In the genomic region with DNA sequence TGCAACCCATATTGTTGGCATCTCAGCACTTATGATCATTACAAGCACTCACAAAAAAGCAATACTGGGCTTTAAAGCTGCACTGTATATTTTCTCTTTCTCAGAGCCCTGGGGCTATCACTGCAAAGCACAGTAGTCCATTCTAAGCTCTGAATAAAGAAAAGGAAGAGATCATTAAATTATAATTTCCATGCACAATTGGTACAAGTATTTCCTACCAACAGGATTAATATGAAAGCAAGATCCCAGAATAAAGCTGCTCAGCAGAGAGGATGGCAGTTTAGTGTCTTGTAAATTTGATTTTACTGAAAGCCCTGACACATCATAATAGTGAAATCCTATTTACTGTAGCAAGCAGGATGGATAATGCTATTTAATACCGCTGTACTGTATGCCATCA, we compare ENCODE assay signal across 21 cellular contexts.
A peak's percentile ranks its signal among the peaks of the same experiment; 100 is the strongest.
DNase-seq lines count a peak whose midpoint lies in the region; ATAC-seq and TF ChIP-seq lines count a peak whose summit lies in the region.
"Had no signal": no experiment of that assay in that cellular context is flagged by ENCODE, and none has a peak within 500 bp of the region (broad histone marks: within the 10 kb centered on the region; RNA-seq: fewer than 3 reads in every experiment).

No MANE protein-coding gene starts in this region.

- no peaks in the 10 kb centered on the region for H3F3A ChIP-seq in SK-N-SH (replicated peaks; ENCODE audit: insufficient read depth)

- no peak for TF ChIP-seq CTCF in SK-N-SH (IDR thresholded peaks at IDR 0.05)

- no peaks in the 10 kb centered on the region for H4K20me1 ChIP-seq in SK-N-SH (ENCODE audit: insufficient read depth)

- CTCF ChIA-PET in SK-N-SH (lab: Yijun Ruan, JAX) = interaction anchor here (0.6 to 1.4 kb wide), 2 partner anchors 219 to 296 kb away, joined by 3 to 5 read pairs; no protein-coding TSS in a partner anchor

- H2AK5ac ChIP-seq in mesenchymal stem cell (ENCODE audit: low read length, severe bottlenecking) = no peak overlapping the region

- H3K27me3 ChIP-seq in SK-N-SH (ENCODE audit: insufficient read depth) = no peaks in the 10 kb centered on the region
- no peaks in the 10 kb centered on the region for H3K27me3 ChIP-seq in mesenchymal stem cell (ENCODE audit: control insufficient read depth in 1 of 2, insufficient read depth in 1 of 2, low read length in 2 of 2)
- H3K27me3 ChIP-seq: SJCRH30 had no signal

- WGBS in SK-N-SH (ENCODE audit: low lambda C conversion rate) = 68% methylated on average over 1 of the region's 1 CpG
- WGBS in mesenchymal stem cell = 96% methylated on average over 1 of the region's 1 CpG

- peaks cover 11% of the 10 kb centered on the region; the same call in 1 of the 2 replicates for H3K79me2 ChIP-seq in SK-N-SH (ENCODE audit: insufficient read depth)

- no peak overlapping the region for H2BK120ac ChIP-seq in mesenchymal stem cell (ENCODE audit: low read depth, low read length)

- ATAC-seq in SK-N-SH treated with all-trans-retinoic acid at 6 μM for 48 hours (peak; percentile 44; the same call in 1 of the 3 replicates), GM21515 (IDR thresholded peaks at IDR 0.05; ENCODE audit: unreplicated experiment) (no peak)
- ATAC-seq: HepG2, Panc1, T-cell had no signal

- H2AFZ ChIP-seq in SK-N-SH (ENCODE audit: low read depth) (no peak overlapping the region), mesenchymal stem cell (ENCODE audit: low read depth, low read length) (no peak overlapping the region)

- no peak overlapping the region for H4K91ac ChIP-seq in mesenchymal stem cell (ENCODE audit: low read length)

- H3K4ac ChIP-seq in mesenchymal stem cell (ENCODE audit: low read depth in 1 of 2, low read length in 2 of 2) = no peak overlapping the region

- no peak overlapping the region for H3K18ac ChIP-seq in mesenchymal stem cell (ENCODE audit: low read depth in 1 of 2, low read length in 2 of 2)

- H3K36me3 ChIP-seq in SK-N-SH (replicated peaks in 1 of 2; ENCODE audit: control insufficient read depth in 1 of 2, insufficient read depth in 2 of 2, low read length in 1 of 2) (peaks cover 3 to 27% of the 10 kb centered on the region in 2 experiments), mesenchymal stem cell (ENCODE audit: control insufficient read depth in 1 of 2, insufficient read depth in 2 of 2, low read depth in 1 of 2, low read length in 2 of 2) (no peaks in the 10 kb centered on the region)

- H2BK5ac ChIP-seq in mesenchymal stem cell (ENCODE audit: low read depth, low read length, poor library complexity, severe bottlenecking) = no peak overlapping the region

- no peak overlapping the region for H3K4me2 ChIP-seq in SK-N-SH
- no peak overlapping the region for H3K4me2 ChIP-seq in mesenchymal stem cell (ENCODE audit: low read length, poor library complexity, severe bottlenecking)

- peaks cover 17% of the 10 kb centered on the region for H3K79me1 ChIP-seq in mesenchymal stem cell (replicated peaks; ENCODE audit: low read length, poor library complexity, severe bottlenecking)

- no peak for TF ChIP-seq RAD21 in SK-N-SH (IDR thresholded peaks at IDR 0.05; ENCODE audit: low read length)

- H3K27ac ChIP-seq in SK-N-SH (ENCODE audit: low read depth in 2 of 2, low read length in 1 of 2) = peak overlapping the region in 1 of 2 experiments; percentile 48; a peak in 2 of 4 replicates
- H3K27ac ChIP-seq in mesenchymal stem cell (ENCODE audit: low read length, poor library complexity, severe bottlenecking) = no peak overlapping the region
- H3K27ac ChIP-seq: SJCRH30 had no signal

- no peak overlapping the region for H2BK15ac ChIP-seq in mesenchymal stem cell (ENCODE audit: low read depth, poor library complexity, severe bottlenecking)

- H3K9me2 ChIP-seq in SK-N-SH = no peaks in the 10 kb centered on the region

- H4K8ac ChIP-seq in mesenchymal stem cell (ENCODE audit: low read length) = no peak overlapping the region

- no peak overlapping the region for H3K4me3 ChIP-seq in SK-N-SH (ENCODE audit: low read depth in 2 of 2, low read length in 1 of 2)
- no peak overlapping the region for H3K4me3 ChIP-seq in mesenchymal stem cell (ENCODE audit: insufficient read depth in 1 of 2, low read depth in 1 of 2, low read length in 2 of 2)
- H3K4me3 ChIP-seq: SJCRH30 had no signal

- H3K9me3 ChIP-seq in SK-N-SH (no peaks in the 10 kb centered on the region), mesenchymal stem cell (ENCODE audit: control insufficient read depth, low read length) (no peaks in the 10 kb centered on the region)
- H3K9me3 ChIP-seq: SJCRH30 had no signal

- DNase-seq in SK-N-SH (no peak), NCI-H82 (lab: John Stamatoyannopoulos, UW) (peak; percentile 87), epidermal melanocyte (ENCODE audit: insufficient read length, low spot score) (peak; percentile 32), EL (no peak), OCI-M2 (lab: John Stamatoyannopoulos, UW; ENCODE audit: unreplicated experiment) (no peak), mesenchymal stem cell (no peak)
- DNase-seq: 8988T, COR-L47, GDM1, HFFc6, KG1, NCI-H1105 treated with DMSO at 0.1 percent for 48 hours, NCI-H2029, NCI-H510A, NCI-H774, SJCRH30, T-cell had no signal

- H2BK12ac ChIP-seq in mesenchymal stem cell (ENCODE audit: low read length in 2 of 2) = no peak overlapping the region

- no peak overlapping the region for H3K14ac ChIP-seq in mesenchymal stem cell (ENCODE audit: low read length in 2 of 2)

- TF ChIP-seq EP300 in SK-N-SH (IDR thresholded peaks at IDR 0.05; ENCODE audit: borderline replicate concordance in 1 of 2, low read depth in 1 of 2, low read length in 1 of 2) = no peak

- H3K4me1 ChIP-seq in SK-N-SH (ENCODE audit: control insufficient read depth in 1 of 2, insufficient read depth in 2 of 2, low read depth in 1 of 2, low read length in 1 of 2) = peaks cover 0 to 13% of the 10 kb centered on the region in 2 experiments; a peak in 3 of 4 replicates
- no peaks in the 10 kb centered on the region for H3K4me1 ChIP-seq in mesenchymal stem cell (ENCODE audit: control insufficient read depth, insufficient read depth, low read depth, low read length)
- H3K4me1 ChIP-seq: SJCRH30 had no signal

- POLR2A ChIA-PET in SK-N-SH (lab: Yijun Ruan, JAX) = no interaction called here

- no peak overlapping the region for H3K9ac ChIP-seq in SK-N-SH
- H3K9ac ChIP-seq in mesenchymal stem cell (ENCODE audit: low read length) = no peak overlapping the region

- no peak overlapping the region for H3K23ac ChIP-seq in mesenchymal stem cell (ENCODE audit: low read length in 2 of 2)

TF ChIP-seq in SK-N-SH treated with all-trans-retinoic acid at 6 μM for 48 hours, 23 proteins besides CTCF, POLR2A, EP300 and RAD21:
- TF ChIP-seq ZC3H10 (CRISPR knock-in tag; IDR thresholded peaks at IDR 0.05) (no peak), ZNF565 (CRISPR knock-in tag; conservative IDR thresholded peaks at IDR 0.05; ENCODE audit: low read depth) (no peak), CSDC2 (CRISPR knock-in tag; IDR thresholded peaks at IDR 0.05) (no peak), ESRRG (CRISPR knock-in tag; IDR thresholded peaks at IDR 0.05) (no peak), SNAI2 (CRISPR knock-in tag; IDR thresholded peaks at IDR 0.05) (no peak), ZNF8 (CRISPR knock-in tag; IDR thresholded peaks at IDR 0.05) (no peak)

TF ChIP-seq in SK-N-SH, 30 proteins besides CTCF, POLR2A, EP300 and RAD21:
- TF ChIP-seq, protein P1, sequence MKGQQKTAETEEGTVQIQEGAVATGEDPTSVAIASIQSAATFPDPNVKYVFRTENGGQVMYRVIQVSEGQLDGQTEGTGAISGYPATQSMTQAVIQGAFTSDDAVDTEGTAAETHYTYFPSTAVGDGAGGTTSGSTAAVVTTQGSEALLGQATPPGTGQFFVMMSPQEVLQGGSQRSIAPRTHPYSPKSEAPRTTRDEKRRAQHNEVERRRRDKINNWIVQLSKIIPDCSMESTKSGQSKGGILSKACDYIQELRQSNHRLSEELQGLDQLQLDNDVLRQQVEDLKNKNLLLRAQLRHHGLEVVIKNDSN (IDR thresholded peaks at IDR 0.05; ENCODE audit: borderline replicate concordance, low read depth) = no peak
- no peak for TF ChIP-seq SIN3A (IDR thresholded peaks at IDR 0.05; ENCODE audit: borderline replicate concordance, low read depth, low read length)
- no peak for TF ChIP-seq EZH2phosphoT487 (IDR thresholded peaks at IDR 0.05; ENCODE audit: borderline replicate concordance, low read depth)
- TF ChIP-seq JUND (IDR thresholded peaks at IDR 0.05) = no peak

Comparison
In these comparisons a context has a peak if more than half of its experiments do, and no peak if none do; other contexts are left out.
1. DNase-seq: peak in NCI-H82 (single experiment) and epidermal melanocyte (single experiment); none in SK-N-SH (single experiment), EL (single experiment), OCI-M2 (single experiment) and mesenchymal stem cell (single experiment).